20 cellular contexts compared by ENCODE assay signal in genomic region chr3:169158379-169158778, GRCh38.
A peak's percentile ranks its signal among the peaks of the same experiment; 100 is the strongest.
DNase-seq lines count a peak whose midpoint lies in the region; ATAC-seq, FAIRE-seq and TF ChIP-seq lines count a peak whose summit lies in the region.
"Had no signal": no experiment of that assay in that cellular context is flagged by ENCODE, and none has a peak within 500 bp of the region (broad histone marks: within the 10 kb centered on the region; RNA-seq: fewer than 3 reads in every experiment).

No MANE protein-coding gene starts in this region.

- no peaks in the 10 kb centered on the region for H3K9me3 Mint-ChIP-seq in activated T-helper 17 cell treated with anti-CD3 and anti-CD28 coated beads, Interleukin-2, amount 50 U/mL, for 72 hours
- H3K9me3 Mint-ChIP-seq: CD4-positive, alpha-beta T cell; GM23338 had no signal

- no peak overlapping the region for H3K27ac ChIP-seq in OCI-LY3 (ENCODE audit: low read length)
- H3K27ac ChIP-seq: KMS-11, SJCRH30 had no signal

- no peaks in the 10 kb centered on the region for H3K4me1 Mint-ChIP-seq in activated T-helper 17 cell treated with anti-CD3 and anti-CD28 coated beads, Interleukin-2, amount 50 U/mL, for 72 hours
- H3K4me1 Mint-ChIP-seq: GM23338, T-helper 17 cell had no signal

- 0 out of 2 replicates have a peak overlapping the region, but pooled peaks have one; percentile 25 for H2AFZ ChIP-seq in OCI-LY3 (ENCODE audit: low read depth, low read length)
- H2AFZ ChIP-seq: GM23338 had no signal

- no peak overlapping the region for H3K27ac Mint-ChIP-seq in activated T-helper 17 cell treated with anti-CD3 and anti-CD28 coated beads, Interleukin-2, amount 50 U/mL, for 72 hours
- H3K27ac Mint-ChIP-seq: CD4-positive, alpha-beta T cell; GM23338; T-helper 17 cell had no signal

- no peaks in the 10 kb centered on the region for H3K9me3 ChIP-seq in OCI-LY3 (ENCODE audit: insufficient read depth, low read length)
- H3K9me3 ChIP-seq: Caco-2, SJCRH30 had no signal

- H3K79me2 ChIP-seq in OCI-LY3 (ENCODE audit: low read length): no peaks in the 10 kb centered on the region

- no peak overlapping the region for H3K9ac ChIP-seq in OCI-LY3 (ENCODE audit: low read length)
- H3K9ac ChIP-seq: KMS-11 had no signal

- peak; percentile 65 for FAIRE-seq in GM18507 (lab: Jason Lieb, UNC)

- H3K27me3 ChIP-seq in OCI-LY3 (ENCODE audit: low read depth, low read length): 0 out of 2 replicates have a peak, but pooled peaks cover 6% of the 10 kb centered on the region
- H3K27me3 ChIP-seq: SJCRH30 had no signal

- no peak overlapping the region for H3K4me3 Mint-ChIP-seq in activated T-helper 17 cell treated with anti-CD3 and anti-CD28 coated beads, Interleukin-2, amount 50 U/mL, for 72 hours
- H3K4me3 Mint-ChIP-seq: CD4-positive, alpha-beta T cell; GM23338; T-helper 17 cell had no signal

- H3K4me3 ChIP-seq in OCI-LY3 (ENCODE audit: low read length): no peak overlapping the region
- H3K4me3 ChIP-seq: GM23338, SJCRH30 had no signal

- TF ChIP-seq CTCF in OCI-LY3 (IDR thresholded peaks at IDR 0.05; ENCODE audit: low read depth, low read length): no peak

- no peaks in the 10 kb centered on the region for H3K36me3 Mint-ChIP-seq in activated T-helper 17 cell treated with anti-CD3 and anti-CD28 coated beads, Interleukin-2, amount 50 U/mL, for 72 hours (ENCODE audit: low read depth)

- no peak overlapping the region for H3K4me2 ChIP-seq in OCI-LY3 (ENCODE audit: low read length)
- H3K4me2 ChIP-seq: GM23338, KMS-11 had no signal

- no peaks in the 10 kb centered on the region for H4K20me1 ChIP-seq in OCI-LY3 (ENCODE audit: insufficient read depth, low read length)

- ATAC-seq in HG03175 (IDR thresholded peaks at IDR 0.05; ENCODE audit: unreplicated experiment): peak; percentile 56
- no peak for ATAC-seq in activated T-helper 17 cell treated with anti-CD3 and anti-CD28 coated beads, Interleukin-2, amount 50 U/mL, for 72 hours (replicated peaks)
- ATAC-seq: GM23338, HCT116, Panc1, T-helper 17 cell had no signal

- DNase-seq in GM18507 (ENCODE audit: extremely low spot score, insufficient read length, low read depth): no peak
- no peak for DNase-seq in ACHN
- no peak for DNase-seq in stimulated activated CD8-positive, alpha-beta memory T cell treated with anti-CD3 and anti-CD28 coated beads, Interleukin-4, amount 100 ng/mL, for 48 hours
- no peak for DNase-seq in HT-29 (ENCODE audit: low spot score)
- DNase-seq: Caco-2; CD4-positive, alpha-beta T cell; GDM1; NCI-H1436; NCI-H1930; NCI-H345; NCI-H524 treated with DMSO at 0.1 percent for 48 hours; SJCRH30; T-helper 17 cell had no signal

- peaks cover 22% of the 10 kb centered on the region for H3K27me3 Mint-ChIP-seq in activated T-helper 17 cell treated with anti-CD3 and anti-CD28 coated beads, Interleukin-2, amount 50 U/mL, for 72 hours

- H3K4me1 ChIP-seq in OCI-LY3 (ENCODE audit: low read length): no peaks in the 10 kb centered on the region
- H3K4me1 ChIP-seq: Caco-2, SJCRH30 had no signal

- no peaks in the 10 kb centered on the region for H3K36me3 ChIP-seq in OCI-LY3 (replicated peaks; ENCODE audit: low read depth, low read length)
- H3K36me3 ChIP-seq: SJCRH30 had no signal

- in situ Hi-C loops in ACHN (cut with HindIII; ENCODE audit: low pct_ligation_motif_present, low pct_unique_long_range_greater_than_20kb, low sequenced_read_pairs): no loop called here
